Comparison of ENCODE assay signal across 12 cellular contexts in genomic region chr3:128801779-128802369, GRCh38.
DNase-seq lines count a peak whose midpoint lies in the region; ATAC-seq lines count a peak whose summit lies in the region.
"Had no signal": no experiment of that assay in that cellular context is flagged by ENCODE, and none has a peak within 500 bp of the region (broad histone marks: within the 10 kb centered on the region; RNA-seq: fewer than 3 reads in every experiment).

No MANE protein-coding gene starts in this region.

- H3K27me3 Mint-ChIP-seq in stimulated activated naive CD8-positive, alpha-beta T cell treated with anti-CD3 and anti-CD28 coated beads, Interleukin-15, Interleukin-2, amounts not matched to agents 100 ng/mL and 50 ng/mL, for 24 hours: no peaks in the 10 kb centered on the region
- H3K27me3 Mint-ChIP-seq in activated naive CD8-positive, alpha-beta T cell treated with anti-CD3 and anti-CD28 coated beads for 36 hours: no peaks in the 10 kb centered on the region
- H3K27me3 Mint-ChIP-seq in immature natural killer cell (ENCODE audit: low read depth in 3 of 3): no peaks in the 10 kb centered on the region

- in situ Hi-C loops in KBM-7 (cut with MboI; ENCODE audit: low pct_unique_long_range_greater_than_20kb, low sequenced_read_pairs): no loop called here

- ATAC-seq in stimulated activated naive CD8-positive, alpha-beta T cell treated with anti-CD3 and anti-CD28 coated beads, Interleukin-15, Interleukin-2, amounts not matched to agents 100 U/mL and 50 U/mL, for 24 hours: no peak
- ATAC-seq in GM21423 (IDR thresholded peaks at IDR 0.05; ENCODE audit: unreplicated experiment): no peak

- H3K4me3 Mint-ChIP-seq in stimulated activated naive CD8-positive, alpha-beta T cell treated with anti-CD3 and anti-CD28 coated beads, Interleukin-15, Interleukin-2, amounts not matched to agents 100 ng/mL and 50 ng/mL, for 24 hours: peak overlapping the region; percentile 78
- H3K4me3 Mint-ChIP-seq in activated naive CD8-positive, alpha-beta T cell treated with anti-CD3 and anti-CD28 coated beads for 36 hours: peak overlapping the region; percentile 80
- peak overlapping the region in 1 of 5 donors; percentile 12 for H3K4me3 Mint-ChIP-seq in immature natural killer cell

- peaks cover 72% of the 10 kb centered on the region for H3K36me3 Mint-ChIP-seq in stimulated activated naive CD8-positive, alpha-beta T cell treated with anti-CD3 and anti-CD28 coated beads, Interleukin-15, Interleukin-2, amounts not matched to agents 100 ng/mL and 50 ng/mL, for 24 hours (ENCODE audit: low read depth)
- H3K36me3 Mint-ChIP-seq in activated naive CD8-positive, alpha-beta T cell treated with anti-CD3 and anti-CD28 coated beads for 36 hours: peaks cover 79% of the 10 kb centered on the region
- peaks cover 13 to 36% (median 25%) of the 10 kb centered on the region in 3 donors for H3K36me3 Mint-ChIP-seq in immature natural killer cell

- DNase-seq in stimulated activated naive CD8-positive, alpha-beta T cell treated with anti-CD3 and anti-CD28 coated beads, Interleukin-15, Interleukin-2, amounts not matched to agents 100 U/mL and 50 U/mL, for 24 hours: no peak
- peak; percentile 43 for DNase-seq in activated naive CD8-positive, alpha-beta T cell treated with anti-CD3 and anti-CD28 coated beads for 36 hours
- no peak for DNase-seq in immature natural killer cell
- no peak for DNase-seq in KBM-7
- no peak for DNase-seq in NCI-H1417 (lab: John Stamatoyannopoulos, UW)
- no peak for DNase-seq in glomerular visceral epithelial cell (ENCODE audit: extremely low spot score)
- DNase-seq: esophagus squamous epithelium, H7, IMR-90, occipital lobe had no signal

- H3K9me3 Mint-ChIP-seq in stimulated activated naive CD8-positive, alpha-beta T cell treated with anti-CD3 and anti-CD28 coated beads, Interleukin-15, Interleukin-2, amounts not matched to agents 100 ng/mL and 50 ng/mL, for 24 hours: no peaks in the 10 kb centered on the region
- peaks cover 3% of the 10 kb centered on the region for H3K9me3 Mint-ChIP-seq in activated naive CD8-positive, alpha-beta T cell treated with anti-CD3 and anti-CD28 coated beads for 36 hours
- no peaks in the 10 kb centered on the region for H3K9me3 Mint-ChIP-seq in immature natural killer cell

- peak overlapping the region; percentile 98 for H3K27ac Mint-ChIP-seq in stimulated activated naive CD8-positive, alpha-beta T cell treated with anti-CD3 and anti-CD28 coated beads, Interleukin-15, Interleukin-2, amounts not matched to agents 100 ng/mL and 50 ng/mL, for 24 hours
- peak overlapping the region; percentile 100 for H3K27ac Mint-ChIP-seq in activated naive CD8-positive, alpha-beta T cell treated with anti-CD3 and anti-CD28 coated beads for 36 hours
- H3K27ac Mint-ChIP-seq in immature natural killer cell: peak overlapping the region; percentile 25 to 82 (median 58)

- peaks cover 100% of the 10 kb centered on the region for H3K4me1 Mint-ChIP-seq in stimulated activated naive CD8-positive, alpha-beta T cell treated with anti-CD3 and anti-CD28 coated beads, Interleukin-15, Interleukin-2, amounts not matched to agents 100 ng/mL and 50 ng/mL, for 24 hours (ENCODE audit: low read depth)
- peaks cover 89% of the 10 kb centered on the region for H3K4me1 Mint-ChIP-seq in activated naive CD8-positive, alpha-beta T cell treated with anti-CD3 and anti-CD28 coated beads for 36 hours
- H3K4me1 Mint-ChIP-seq in immature natural killer cell: peaks cover 35 to 60% of the 10 kb centered on the region in 2 donors
